Comparison of ENCODE assay signal across 1 cellular context in the genomic region with DNA sequence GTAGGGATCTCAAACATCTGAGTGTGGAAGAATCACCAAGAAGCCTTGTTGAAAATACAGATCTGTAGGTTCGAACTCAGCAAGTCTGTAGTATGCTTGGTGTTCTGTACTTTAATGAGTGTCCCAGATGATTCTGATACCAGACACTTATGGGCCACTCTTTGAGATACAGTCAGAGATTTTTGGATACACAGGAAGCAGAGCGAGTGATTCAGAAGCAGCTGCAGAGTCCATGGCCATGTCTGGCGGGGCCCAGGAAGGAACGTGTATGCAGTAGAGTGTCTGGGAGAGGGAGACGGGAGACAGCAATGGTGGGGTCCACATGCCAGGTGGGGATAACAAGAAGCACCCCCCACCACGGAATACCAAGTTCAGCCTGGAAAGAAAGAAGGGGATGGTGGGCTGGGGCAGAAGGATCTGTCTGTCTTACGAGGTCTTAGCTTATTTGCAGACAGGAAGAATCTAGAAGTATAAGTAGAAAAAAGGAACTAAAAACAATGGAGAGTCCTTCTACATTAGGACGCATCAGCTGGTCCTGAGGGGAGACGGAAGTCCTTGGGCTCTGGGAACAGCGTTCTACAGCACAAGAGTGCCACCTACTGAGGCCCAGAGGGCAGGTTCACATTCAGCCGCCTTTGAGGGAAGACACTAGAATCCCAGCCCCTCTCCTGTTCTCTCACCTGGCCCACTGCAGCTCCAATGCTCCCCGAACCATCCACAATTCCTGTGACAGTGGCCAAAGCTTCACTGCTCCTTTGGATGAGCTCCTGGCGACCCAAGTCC.
TF ChIP-seq lines count a peak whose summit lies in the region.

No MANE protein-coding gene starts in this region.

TF ChIP-seq in GM23338, 12 proteins besides CTCF, POLR2A, EP300 and RAD21:
- TF ChIP-seq, protein P1, sequence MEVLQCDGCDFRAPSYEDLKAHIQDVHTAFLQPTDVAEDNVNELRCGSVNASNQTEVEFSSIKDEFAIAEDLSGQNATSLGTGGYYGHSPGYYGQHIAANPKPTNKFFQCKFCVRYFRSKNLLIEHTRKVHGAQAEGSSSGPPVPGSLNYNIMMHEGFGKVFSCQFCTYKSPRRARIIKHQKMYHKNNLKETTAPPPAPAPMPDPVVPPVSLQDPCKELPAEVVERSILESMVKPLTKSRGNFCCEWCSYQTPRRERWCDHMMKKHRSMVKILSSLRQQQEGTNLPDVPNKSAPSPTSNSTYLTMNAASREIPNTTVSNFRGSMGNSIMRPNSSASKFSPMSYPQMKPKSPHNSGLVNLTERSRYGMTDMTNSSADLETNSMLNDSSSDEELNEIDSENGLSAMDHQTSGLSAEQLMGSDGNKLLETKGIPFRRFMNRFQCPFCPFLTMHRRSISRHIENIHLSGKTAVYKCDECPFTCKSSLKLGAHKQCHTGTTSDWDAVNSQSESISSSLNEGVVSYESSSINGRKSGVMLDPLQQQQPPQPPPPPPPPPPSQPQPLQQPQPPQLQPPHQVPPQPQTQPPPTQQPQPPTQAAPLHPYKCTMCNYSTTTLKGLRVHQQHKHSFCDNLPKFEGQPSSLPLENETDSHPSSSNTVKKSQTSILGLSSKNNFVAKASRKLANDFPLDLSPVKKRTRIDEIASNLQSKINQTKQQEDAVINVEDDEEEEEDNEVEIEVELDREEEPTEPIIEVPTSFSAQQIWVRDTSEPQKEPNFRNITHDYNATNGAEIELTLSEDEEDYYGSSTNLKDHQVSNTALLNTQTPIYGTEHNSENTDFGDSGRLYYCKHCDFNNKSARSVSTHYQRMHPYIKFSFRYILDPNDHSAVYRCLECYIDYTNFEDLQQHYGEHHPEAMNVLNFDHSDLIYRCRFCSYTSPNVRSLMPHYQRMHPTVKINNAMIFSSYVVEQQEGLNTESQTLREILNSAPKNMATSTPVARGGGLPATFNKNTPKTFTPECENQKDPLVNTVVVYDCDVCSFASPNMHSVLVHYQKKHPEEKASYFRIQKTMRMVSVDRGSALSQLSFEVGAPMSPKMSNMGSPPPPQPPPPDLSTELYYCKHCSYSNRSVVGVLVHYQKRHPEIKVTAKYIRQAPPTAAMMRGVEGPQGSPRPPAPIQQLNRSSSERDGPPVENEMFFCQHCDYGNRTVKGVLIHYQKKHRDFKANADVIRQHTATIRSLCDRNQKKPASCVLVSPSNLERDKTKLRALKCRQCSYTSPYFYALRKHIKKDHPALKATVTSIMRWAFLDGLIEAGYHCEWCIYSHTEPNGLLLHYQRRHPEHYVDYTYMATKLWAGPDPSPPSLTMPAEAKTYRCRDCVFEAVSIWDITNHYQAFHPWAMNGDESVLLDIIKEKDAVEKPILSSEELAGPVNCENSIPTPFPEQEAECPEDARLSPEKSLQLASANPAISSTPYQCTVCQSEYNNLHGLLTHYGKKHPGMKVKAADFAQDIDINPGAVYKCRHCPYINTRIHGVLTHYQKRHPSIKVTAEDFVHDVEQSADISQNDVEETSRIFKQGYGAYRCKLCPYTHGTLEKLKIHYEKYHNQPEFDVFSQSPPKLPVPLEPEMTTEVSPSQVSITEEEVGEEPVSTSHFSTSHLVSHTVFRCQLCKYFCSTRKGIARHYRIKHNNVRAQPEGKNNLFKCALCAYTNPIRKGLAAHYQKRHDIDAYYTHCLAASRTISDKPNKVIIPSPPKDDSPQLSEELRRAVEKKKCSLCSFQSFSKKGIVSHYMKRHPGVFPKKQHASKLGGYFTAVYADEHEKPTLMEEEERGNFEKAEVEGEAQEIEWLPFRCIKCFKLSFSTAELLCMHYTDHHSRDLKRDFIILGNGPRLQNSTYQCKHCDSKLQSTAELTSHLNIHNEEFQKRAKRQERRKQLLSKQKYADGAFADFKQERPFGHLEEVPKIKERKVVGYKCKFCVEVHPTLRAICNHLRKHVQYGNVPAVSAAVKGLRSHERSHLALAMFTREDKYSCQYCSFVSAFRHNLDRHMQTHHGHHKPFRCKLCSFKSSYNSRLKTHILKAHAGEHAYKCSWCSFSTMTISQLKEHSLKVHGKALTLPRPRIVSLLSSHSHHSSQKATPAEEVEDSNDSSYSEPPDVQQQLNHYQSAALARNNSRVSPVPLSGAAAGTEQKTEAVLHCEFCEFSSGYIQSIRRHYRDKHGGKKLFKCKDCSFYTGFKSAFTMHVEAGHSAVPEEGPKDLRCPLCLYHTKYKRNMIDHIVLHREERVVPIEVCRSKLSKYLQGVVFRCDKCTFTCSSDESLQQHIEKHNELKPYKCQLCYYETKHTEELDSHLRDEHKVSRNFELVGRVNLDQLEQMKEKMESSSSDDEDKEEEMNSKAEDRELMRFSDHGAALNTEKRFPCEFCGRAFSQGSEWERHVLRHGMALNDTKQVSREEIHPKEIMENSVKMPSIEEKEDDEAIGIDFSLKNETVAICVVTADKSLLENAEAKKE (CRISPR knock-in tag; IDR thresholded peaks at IDR 0.05): no peak
- TF ChIP-seq, protein P2, sequence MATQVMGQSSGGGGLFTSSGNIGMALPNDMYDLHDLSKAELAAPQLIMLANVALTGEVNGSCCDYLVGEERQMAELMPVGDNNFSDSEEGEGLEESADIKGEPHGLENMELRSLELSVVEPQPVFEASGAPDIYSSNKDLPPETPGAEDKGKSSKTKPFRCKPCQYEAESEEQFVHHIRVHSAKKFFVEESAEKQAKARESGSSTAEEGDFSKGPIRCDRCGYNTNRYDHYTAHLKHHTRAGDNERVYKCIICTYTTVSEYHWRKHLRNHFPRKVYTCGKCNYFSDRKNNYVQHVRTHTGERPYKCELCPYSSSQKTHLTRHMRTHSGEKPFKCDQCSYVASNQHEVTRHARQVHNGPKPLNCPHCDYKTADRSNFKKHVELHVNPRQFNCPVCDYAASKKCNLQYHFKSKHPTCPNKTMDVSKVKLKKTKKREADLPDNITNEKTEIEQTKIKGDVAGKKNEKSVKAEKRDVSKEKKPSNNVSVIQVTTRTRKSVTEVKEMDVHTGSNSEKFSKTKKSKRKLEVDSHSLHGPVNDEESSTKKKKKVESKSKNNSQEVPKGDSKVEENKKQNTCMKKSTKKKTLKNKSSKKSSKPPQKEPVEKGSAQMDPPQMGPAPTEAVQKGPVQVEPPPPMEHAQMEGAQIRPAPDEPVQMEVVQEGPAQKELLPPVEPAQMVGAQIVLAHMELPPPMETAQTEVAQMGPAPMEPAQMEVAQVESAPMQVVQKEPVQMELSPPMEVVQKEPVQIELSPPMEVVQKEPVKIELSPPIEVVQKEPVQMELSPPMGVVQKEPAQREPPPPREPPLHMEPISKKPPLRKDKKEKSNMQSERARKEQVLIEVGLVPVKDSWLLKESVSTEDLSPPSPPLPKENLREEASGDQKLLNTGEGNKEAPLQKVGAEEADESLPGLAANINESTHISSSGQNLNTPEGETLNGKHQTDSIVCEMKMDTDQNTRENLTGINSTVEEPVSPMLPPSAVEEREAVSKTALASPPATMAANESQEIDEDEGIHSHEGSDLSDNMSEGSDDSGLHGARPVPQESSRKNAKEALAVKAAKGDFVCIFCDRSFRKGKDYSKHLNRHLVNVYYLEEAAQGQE (IDR thresholded peaks at IDR 0.05; ENCODE audit: unreplicated experiment): no peak
- no peak for TF ChIP-seq ZNF114 (CRISPR knock-in tag; IDR thresholded peaks at IDR 0.05)
- no peak for TF ChIP-seq CREB1 (CRISPR knock-in tag; IDR thresholded peaks at IDR 0.05; ENCODE audit: low read depth)
- no peak for TF ChIP-seq EZH2phosphoT487 (IDR thresholded peaks at IDR 0.05; ENCODE audit: unreplicated experiment)
- TF ChIP-seq ZNF331 (CRISPR knock-in tag; IDR thresholded peaks at IDR 0.05; ENCODE audit: low read depth): no peak
- TF ChIP-seq STAT1 (IDR thresholded peaks at IDR 0.05; ENCODE audit: unreplicated experiment): no peak
- TF ChIP-seq EZH2 (IDR thresholded peaks at IDR 0.05; ENCODE audit: low read depth, unreplicated experiment): no peak
- TF ChIP-seq JUNB (IDR thresholded peaks at IDR 0.05; ENCODE audit: unreplicated experiment): no peak
- TF ChIP-seq NANOG (IDR thresholded peaks at IDR 0.05; ENCODE audit: borderline replicate concordance): no peak
- TF ChIP-seq POLR2AphosphoS5 (IDR thresholded peaks at IDR 0.05; ENCODE audit: low read depth): no peak
- TF ChIP-seq, protein P3, sequence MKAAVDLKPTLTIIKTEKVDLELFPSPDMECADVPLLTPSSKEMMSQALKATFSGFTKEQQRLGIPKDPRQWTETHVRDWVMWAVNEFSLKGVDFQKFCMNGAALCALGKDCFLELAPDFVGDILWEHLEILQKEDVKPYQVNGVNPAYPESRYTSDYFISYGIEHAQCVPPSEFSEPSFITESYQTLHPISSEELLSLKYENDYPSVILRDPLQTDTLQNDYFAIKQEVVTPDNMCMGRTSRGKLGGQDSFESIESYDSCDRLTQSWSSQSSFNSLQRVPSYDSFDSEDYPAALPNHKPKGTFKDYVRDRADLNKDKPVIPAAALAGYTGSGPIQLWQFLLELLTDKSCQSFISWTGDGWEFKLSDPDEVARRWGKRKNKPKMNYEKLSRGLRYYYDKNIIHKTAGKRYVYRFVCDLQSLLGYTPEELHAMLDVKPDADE (IDR thresholded peaks at IDR 0.05): no peak
